Comparison of ENCODE assay signal across 18 cellular contexts in genomic region chr5:114113604-114114003, GRCh38.
DNase-seq lines count a peak whose midpoint lies in the region; ATAC-seq and TF ChIP-seq lines count a peak whose summit lies in the region.
"Had no signal": no experiment of that assay in that cellular context is flagged by ENCODE, and none has a peak within 500 bp of the region (broad histone marks: within the 10 kb centered on the region; RNA-seq: fewer than 3 reads in every experiment).

No MANE protein-coding gene starts in this region.

- intact Hi-C loops in psoas muscle (cut with DNase I) (no loop called here), esophagus muscularis mucosa (cut with DNase I) (no loop called here)

- POLR2A ChIA-PET in CD8-positive, alpha-beta memory T cell (lab: Charles Lee), result no interaction called here

- H3K27ac ChIP-seq in psoas muscle (peak overlapping the region; percentile 33), esophagus muscularis mucosa (replicated peaks in 1 of 4) (no peak overlapping the region)
- H3K27ac ChIP-seq in CD8-positive, alpha-beta memory T cell (ENCODE audit: low read depth, low read length), result no peak overlapping the region
- H3K27ac ChIP-seq: BLaER1 had no signal

- 38 to 63% (median 63%) methylated on average over 1 of the region's 1 CpG for WGBS in psoas muscle, 3 donors
- WGBS in esophagus muscularis mucosa, result 63% methylated on average over 1 of the region's 1 CpG

- H3K27ac Mint-ChIP-seq in mesothelial cell of epicardium, result peak overlapping the region; percentile 8
- no peak overlapping the region for H3K27ac Mint-ChIP-seq in CD8-positive, alpha-beta memory T cell
- H3K27ac Mint-ChIP-seq: CD14-positive monocyte; CD4-positive, alpha-beta memory T cell; CD4-positive, CD25-positive, alpha-beta regulatory T cell had no signal

- peaks cover 4% of the 10 kb centered on the region for H3K36me3 Mint-ChIP-seq in mesothelial cell of epicardium
- H3K36me3 Mint-ChIP-seq in CD8-positive, alpha-beta memory T cell, result no peaks in the 10 kb centered on the region
- H3K36me3 Mint-ChIP-seq: CD14-positive monocyte; CD4-positive, alpha-beta memory T cell; CD4-positive, CD25-positive, alpha-beta regulatory T cell had no signal

- H3K9me3 ChIP-seq in psoas muscle (no peaks in the 10 kb centered on the region), esophagus muscularis mucosa (no peaks in the 10 kb centered on the region)
- no peaks in the 10 kb centered on the region for H3K9me3 ChIP-seq in CD8-positive, alpha-beta memory T cell (ENCODE audit: low read length)
- H3K9me3 ChIP-seq: BE2C, BLaER1, Caco-2 had no signal

- H3K27me3 Mint-ChIP-seq in mesothelial cell of epicardium (ENCODE audit: low read depth), result peaks cover 2% of the 10 kb centered on the region
- no peaks in the 10 kb centered on the region for H3K27me3 Mint-ChIP-seq in CD8-positive, alpha-beta memory T cell
- H3K27me3 Mint-ChIP-seq: CD4-positive, alpha-beta memory T cell; CD4-positive, CD25-positive, alpha-beta regulatory T cell had no signal

- H3K27me3 ChIP-seq in psoas muscle (ENCODE audit: insufficient read depth in 3 of 3, low read length in 2 of 3), result peaks cover 0 to 1% (median 0%) of the 10 kb centered on the region in 3 donors
- no peaks in the 10 kb centered on the region for H3K27me3 ChIP-seq in CD8-positive, alpha-beta memory T cell (ENCODE audit: insufficient read depth, low read length, poor library complexity, severe bottlenecking)
- H3K27me3 ChIP-seq in esophagus muscularis mucosa, result no peaks in the 10 kb centered on the region
- H3K27me3 ChIP-seq: BE2C, BLaER1 had no signal

- H3K36me3 ChIP-seq in psoas muscle (ENCODE audit: insufficient read depth in 1 of 2, low read depth in 1 of 2) (no peaks in the 10 kb centered on the region), esophagus muscularis mucosa (no peaks in the 10 kb centered on the region)
- H3K36me3 ChIP-seq in CD8-positive, alpha-beta memory T cell (ENCODE audit: insufficient read depth, low read length), result no peaks in the 10 kb centered on the region
- H3K36me3 ChIP-seq: BE2C, BLaER1 had no signal

- no peak for TF ChIP-seq POLR2A in esophagus muscularis mucosa (IDR thresholded peaks at IDR 0.05; ENCODE audit: low read depth)

- CTCF ChIA-PET in CD8-positive, alpha-beta memory T cell (lab: Charles Lee), result no interaction called here

- DNase-seq in left kidney (ENCODE audit: low read depth, low spot score) (peak; percentile 5), mesothelial cell of epicardium (ENCODE audit: low spot score in 2 of 2, unreplicated experiment in 2 of 2) (no peak), psoas muscle (no peak), esophagus muscularis mucosa (ENCODE audit: extremely low spot score) (no peak)
- DNase-seq in CD8-positive, alpha-beta memory T cell, result no peak
- DNase-seq: 8988T; ACHN; BE2C; C1 segment of cervical spinal cord; Caco-2; Calu3; CD4-positive, alpha-beta memory T cell; CD4-positive, CD25-positive, alpha-beta regulatory T cell; DMS79 treated with DMSO at 0.1 percent for 48 hours; GF-D8 had no signal

- H3K4me3 ChIP-seq in psoas muscle (no peak overlapping the region), esophagus muscularis mucosa (no peak overlapping the region)
- no peak overlapping the region for H3K4me3 ChIP-seq in CD8-positive, alpha-beta memory T cell (ENCODE audit: low read length)
- H3K4me3 ChIP-seq: BLaER1 had no signal

- H3K4me1 ChIP-seq in psoas muscle (peaks cover 10% of the 10 kb centered on the region), esophagus muscularis mucosa (no peaks in the 10 kb centered on the region)
- no peaks in the 10 kb centered on the region for H3K4me1 ChIP-seq in CD8-positive, alpha-beta memory T cell (ENCODE audit: insufficient read depth, low read length)
- H3K4me1 ChIP-seq: BE2C, BLaER1, Caco-2 had no signal

- H3K4me3 Mint-ChIP-seq in mesothelial cell of epicardium, result no peak overlapping the region
- H3K4me3 Mint-ChIP-seq in CD8-positive, alpha-beta memory T cell, result no peak overlapping the region
- H3K4me3 Mint-ChIP-seq: CD14-positive monocyte; CD4-positive, alpha-beta memory T cell; CD4-positive, CD25-positive, alpha-beta regulatory T cell had no signal

- TF ChIP-seq EP300 in esophagus muscularis mucosa (IDR thresholded peaks at IDR 0.05), result no peak

- peaks cover 8% of the 10 kb centered on the region for H3K9me3 Mint-ChIP-seq in mesothelial cell of epicardium
- H3K9me3 Mint-ChIP-seq in CD8-positive, alpha-beta memory T cell, result peaks cover 0 to 6% (median 0%) of the 10 kb centered on the region in 5 donors

- peak in 2 of 4 donors; percentile 13 to 68 for ATAC-seq in psoas muscle
- no peak for ATAC-seq in HG03280 (IDR thresholded peaks at IDR 0.05; ENCODE audit: unreplicated experiment)

- peaks cover 12% of the 10 kb centered on the region for H3K4me1 Mint-ChIP-seq in mesothelial cell of epicardium
- no peaks in the 10 kb centered on the region for H3K4me1 Mint-ChIP-seq in CD8-positive, alpha-beta memory T cell
- H3K4me1 Mint-ChIP-seq: CD14-positive monocyte; CD4-positive, alpha-beta memory T cell; CD4-positive, CD25-positive, alpha-beta regulatory T cell had no signal

- no peak for TF ChIP-seq CTCF in mesothelial cell of epicardium (IDR thresholded peaks at IDR 0.05; ENCODE audit: unreplicated experiment)
- TF ChIP-seq CTCF in psoas muscle (IDR thresholded peaks at IDR 0.05), result no peak
- no peak for TF ChIP-seq CTCF in esophagus muscularis mucosa (IDR thresholded peaks at IDR 0.05)
